Comparison of ENCODE assay signal across 1 cellular context in the genomic region with DNA sequence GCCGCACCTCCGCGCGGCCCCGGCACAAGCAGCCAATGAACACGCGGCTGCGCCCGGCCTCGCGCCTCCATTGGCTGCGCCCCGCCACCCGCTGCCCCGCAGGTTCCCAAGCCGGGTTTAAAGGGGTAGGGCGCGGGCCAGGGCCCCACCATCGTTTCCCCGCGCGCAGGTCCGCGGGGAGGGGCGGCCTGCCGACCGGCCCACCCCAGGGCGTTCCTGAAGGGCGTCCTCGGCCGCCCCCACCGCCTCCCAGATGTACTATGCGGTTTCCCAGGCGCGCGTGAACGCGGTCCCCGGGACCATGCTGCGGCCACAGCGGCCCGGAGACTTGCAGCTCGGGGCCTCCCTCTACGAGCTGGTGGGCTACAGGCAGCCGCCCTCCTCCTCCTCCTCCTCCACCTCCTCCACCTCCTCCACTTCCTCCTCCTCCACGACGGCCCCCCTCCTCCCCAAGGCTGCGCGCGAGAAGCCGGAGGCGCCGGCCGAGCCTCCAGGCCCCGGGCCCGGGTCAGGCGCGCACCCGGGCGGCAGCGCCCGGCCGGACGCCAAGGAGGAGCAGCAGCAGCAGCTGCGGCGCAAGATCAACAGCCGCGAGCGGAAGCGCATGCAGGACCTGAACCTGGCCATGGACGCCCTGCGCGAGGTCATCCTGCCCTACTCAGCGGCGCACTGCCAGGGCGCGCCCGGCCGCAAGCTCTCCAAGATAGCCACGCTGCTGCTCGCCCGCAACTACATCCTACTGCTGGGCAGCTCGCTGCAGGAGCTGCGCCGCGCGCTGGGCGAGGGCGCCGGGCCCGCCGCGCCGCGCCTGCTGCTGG.
TF ChIP-seq lines count a peak whose summit lies in the region.

Gene OLIG1, plus strand, starts transcription at position 148 of the 818 bp plus-strand sequence. Its CDS starts 106 bp downstream, at position 254.

TF ChIP-seq in GM12878, 131 proteins besides CTCF, POLR2A, EP300 and RAD21:
- TF ChIP-seq FOXM1 (IDR thresholded peaks at IDR 0.05; ENCODE audit: low read depth, low read length), result no peak
- no peak for TF ChIP-seq TCF3 (IDR thresholded peaks at IDR 0.05; ENCODE audit: borderline replicate concordance, insufficient read depth, low read depth, low read length)
- TF ChIP-seq MEF2B (IDR thresholded peaks at IDR 0.05; ENCODE audit: partially characterized antibody, poor library complexity, severe bottlenecking), result no peak
- no peak for TF ChIP-seq SMARCA5 (IDR thresholded peaks at IDR 0.05)
